ENCODE assay signal across 1 cellular context in the genomic region with DNA sequence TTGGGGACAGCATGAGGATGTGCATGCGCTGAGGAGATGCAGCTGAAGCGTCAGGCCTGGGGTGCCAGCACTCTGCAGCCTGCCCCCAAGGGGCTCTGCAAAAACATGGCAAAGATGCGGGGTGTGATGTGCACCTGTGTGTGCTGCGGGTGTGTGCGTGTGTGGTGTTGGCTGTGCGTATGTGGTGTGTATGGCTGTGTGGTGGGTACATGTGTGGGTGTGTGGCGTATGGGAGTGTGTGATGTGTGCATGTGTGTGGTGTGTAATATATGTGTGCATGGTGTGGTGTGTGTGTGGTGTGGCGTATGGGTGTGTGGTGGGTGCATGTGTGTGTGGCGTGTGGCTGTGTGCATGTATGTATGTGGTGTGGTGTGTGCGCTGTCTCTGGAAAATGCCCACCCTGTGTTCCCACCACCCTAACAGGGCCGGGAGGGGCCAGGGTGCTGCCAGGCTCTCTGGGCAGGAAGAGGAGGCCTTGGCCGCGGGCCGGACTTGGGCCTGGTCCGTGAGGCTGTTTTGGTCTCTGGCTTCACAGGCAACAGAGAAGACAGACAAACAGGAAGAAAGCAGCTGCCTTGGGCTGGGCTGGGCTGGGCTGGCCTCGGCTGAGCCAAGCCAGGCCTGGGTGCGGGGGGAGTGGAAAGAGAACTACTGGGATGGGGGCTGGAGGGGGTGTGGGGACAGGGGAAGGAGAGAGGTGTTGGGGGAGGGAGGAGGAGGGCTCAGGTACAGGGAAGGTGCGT.
TF ChIP-seq lines count a peak whose summit lies in the region.

No MANE protein-coding gene starts in this region.

TF ChIP-seq in WTC11, 78 proteins besides CTCF, POLR2A, EP300 and RAD21 (continued from another document):
- TF ChIP-seq E2F1 (CRISPR knock-in tag; IDR thresholded peaks at IDR 0.05), result no peak
- TF ChIP-seq, protein P1, sequence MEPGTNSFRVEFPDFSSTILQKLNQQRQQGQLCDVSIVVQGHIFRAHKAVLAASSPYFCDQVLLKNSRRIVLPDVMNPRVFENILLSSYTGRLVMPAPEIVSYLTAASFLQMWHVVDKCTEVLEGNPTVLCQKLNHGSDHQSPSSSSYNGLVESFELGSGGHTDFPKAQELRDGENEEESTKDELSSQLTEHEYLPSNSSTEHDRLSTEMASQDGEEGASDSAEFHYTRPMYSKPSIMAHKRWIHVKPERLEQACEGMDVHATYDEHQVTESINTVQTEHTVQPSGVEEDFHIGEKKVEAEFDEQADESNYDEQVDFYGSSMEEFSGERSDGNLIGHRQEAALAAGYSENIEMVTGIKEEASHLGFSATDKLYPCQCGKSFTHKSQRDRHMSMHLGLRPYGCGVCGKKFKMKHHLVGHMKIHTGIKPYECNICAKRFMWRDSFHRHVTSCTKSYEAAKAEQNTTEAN (CRISPR knock-in tag; IDR thresholded peaks at IDR 0.05), result no peak
